In the genomic region with DNA sequence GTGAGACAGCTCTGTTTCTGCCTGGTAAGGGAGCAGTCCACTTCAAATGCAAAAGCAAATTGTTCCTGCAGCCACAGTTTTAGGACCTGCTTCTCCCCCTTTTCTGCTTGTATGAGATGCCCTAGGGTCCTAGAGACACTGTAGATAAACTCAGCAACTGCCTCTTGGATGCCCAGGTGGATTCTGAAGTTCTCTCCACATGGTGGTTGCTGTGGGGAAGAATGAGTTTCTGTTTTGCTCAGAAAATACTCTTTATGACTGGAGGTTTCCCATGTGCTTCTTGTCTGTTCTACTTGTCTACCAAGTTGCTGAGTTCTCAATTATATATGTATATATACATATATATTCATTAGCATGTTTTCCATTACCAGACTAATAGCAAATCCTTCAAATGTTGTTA, we compare ENCODE assay signal across 15 cellular contexts. TPM values are rescaled to one million over a fixed set of nuclear protein-coding genes. Genes with fewer than 3 reads are reported as not detected.
DNase-seq lines count a peak whose midpoint lies in the region; ATAC-seq and TF ChIP-seq lines count a peak whose summit lies in the region.
"Had no signal": no experiment of that assay in that cellular context is flagged by ENCODE, and none has a peak within 500 bp of the region (broad histone marks: within the 10 kb centered on the region; RNA-seq: fewer than 3 reads in every experiment).

No MANE protein-coding gene starts in this region.

- no peak for DNase-seq in breast epithelium (ENCODE audit: low spot score in 2 of 2)
- DNase-seq in SW480 (ENCODE audit: low spot score), result no peak
- no peak for DNase-seq in NCI-H146 (lab: John Stamatoyannopoulos, UW)
- DNase-seq: CD4-positive, alpha-beta T cell; colonic mucosa; glutamatergic neuron; mesendoderm; NCI-H524; right cardiac atrium had no signal

- H3K36me3 ChIP-seq in gastroesophageal sphincter (no peaks in the 10 kb centered on the region), breast epithelium (no peaks in the 10 kb centered on the region)
- H3K36me3 ChIP-seq: colonic mucosa had no signal

- H3K27me3 ChIP-seq in gastroesophageal sphincter, result no peaks in the 10 kb centered on the region
- H3K27me3 ChIP-seq in breast epithelium, result no peaks in the 10 kb centered on the region
- H3K27me3 ChIP-seq: colonic mucosa had no signal

- peaks cover 0 to 12% (median 0%) of the 10 kb centered on the region in 3 donors for H3K9me3 ChIP-seq in gastroesophageal sphincter
- H3K9me3 ChIP-seq in breast epithelium, result peaks cover 5 to 8% of the 10 kb centered on the region in 2 donors
- H3K9me3 ChIP-seq: colonic mucosa had no signal

- H3K27ac ChIP-seq in gastroesophageal sphincter (no peak overlapping the region), breast epithelium (no peak overlapping the region)
- H3K27ac ChIP-seq: colonic mucosa had no signal

- TF ChIP-seq CTCF in gastroesophageal sphincter (IDR thresholded peaks at IDR 0.05) (no peak), breast epithelium (IDR thresholded peaks at IDR 0.05) (no peak)

- intact Hi-C loops in breast epithelium (cut with DNase I; ENCODE audit: low total_unique reads), result no loop called here

- TF ChIP-seq EP300 in gastroesophageal sphincter (IDR thresholded peaks at IDR 0.05), result no peak

- peak; percentile 96 for ATAC-seq in GM18499 (IDR thresholded peaks at IDR 0.05; ENCODE audit: insufficient read depth, unreplicated experiment)
- peak; percentile 99 for ATAC-seq in GM19351 (IDR thresholded peaks at IDR 0.05; ENCODE audit: unreplicated experiment)
- peak; percentile 96 for ATAC-seq in HG02852 (IDR thresholded peaks at IDR 0.05; ENCODE audit: unreplicated experiment)
- ATAC-seq in HG03571 (IDR thresholded peaks at IDR 0.05; ENCODE audit: unreplicated experiment), result peak; percentile 98
- no peak for ATAC-seq in gastroesophageal sphincter
- ATAC-seq: right cardiac atrium had no signal

- H3K4me1 ChIP-seq in gastroesophageal sphincter, result no peaks in the 10 kb centered on the region
- H3K4me1 ChIP-seq in breast epithelium, result no peaks in the 10 kb centered on the region
- H3K4me1 ChIP-seq: colonic mucosa had no signal

- no peak overlapping the region for H3K4me3 ChIP-seq in gastroesophageal sphincter
- H3K4me3 ChIP-seq in breast epithelium, result no peak overlapping the region
- H3K4me3 ChIP-seq: colonic mucosa had no signal

- TF ChIP-seq POLR2A in gastroesophageal sphincter (IDR thresholded peaks at IDR 0.05), result no peak
- TF ChIP-seq POLR2A in breast epithelium (IDR thresholded peaks at IDR 0.05), result no peak

RNA-seq across cellular contexts. Expression of gene ZNF80, which starts 5.6 kb away (rescaled TPM):
- total RNA-seq in gastroesophageal sphincter (not detected), breast epithelium (under 1 TPM in 2 of 3 donors, not detected in 1; 0.16 to 0.33 TPM)
- total RNA-seq: colonic mucosa, right cardiac atrium had no signal

RNA-seq across cellular contexts. Expression of gene TIGIT, which starts 50.9 kb away (rescaled TPM):
- total RNA-seq in gastroesophageal sphincter, result 1 to 10 TPM in 1 of 4 donors, under 1 TPM in 2, not detected in 1; 0.08 to 1.1 (median 0.27) TPM
- under 1 TPM; 0.29 to 0.48 (median 0.33) TPM for total RNA-seq in breast epithelium
- total RNA-seq: LHCN-M2 had no signal
